ENCODE assay signal across 11 cellular contexts in the genomic region with DNA sequence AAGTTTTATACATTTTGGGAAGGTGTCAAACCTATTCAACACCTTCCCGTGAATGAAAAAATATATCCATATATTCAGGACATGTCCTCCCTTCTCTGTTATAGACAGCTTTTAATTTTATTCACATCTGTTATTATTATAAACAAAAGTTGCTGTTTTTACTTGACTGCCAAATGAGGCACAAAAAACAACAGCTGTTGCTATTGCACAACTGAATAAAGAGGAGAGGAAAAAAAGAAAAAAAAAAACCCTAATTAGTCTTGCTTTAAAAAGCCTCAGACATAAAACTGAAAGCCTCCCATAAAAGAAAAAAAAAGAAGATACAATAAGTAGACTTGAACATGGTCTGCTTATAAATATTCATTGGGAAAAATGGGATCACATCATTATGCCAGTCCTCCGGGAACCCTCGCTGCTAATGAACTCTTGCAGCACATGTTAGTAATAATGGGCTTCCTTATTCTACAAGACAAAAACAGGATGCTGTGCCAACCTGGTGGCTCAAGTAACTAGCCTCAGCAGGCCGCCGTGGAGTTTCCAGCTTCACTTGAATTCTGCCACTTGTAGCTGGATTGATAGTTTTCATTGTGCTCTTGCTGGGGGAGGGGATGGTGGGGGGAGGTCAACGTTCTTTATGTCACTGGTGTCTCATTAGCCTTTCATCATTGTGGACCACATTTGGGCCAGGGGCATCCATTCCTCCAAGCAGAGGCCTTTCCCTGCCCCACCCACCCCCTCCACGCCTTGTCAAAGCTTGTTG.
A peak's percentile ranks its signal among the peaks of the same experiment; 100 is the strongest.
DNase-seq lines count a peak whose midpoint lies in the region; ATAC-seq and TF ChIP-seq lines count a peak whose summit lies in the region.
"Had no signal": no experiment of that assay in that cellular context is flagged by ENCODE, and none has a peak within 500 bp of the region (broad histone marks: within the 10 kb centered on the region; RNA-seq: fewer than 3 reads in every experiment).

No MANE protein-coding gene starts in this region.

- no peaks in the 10 kb centered on the region for H3K9me3 ChIP-seq in right atrium auricular region

- TF ChIP-seq CTCF in right atrium auricular region (IDR thresholded peaks at IDR 0.05) = no peak

- H3K4me1 ChIP-seq in right atrium auricular region = peaks cover 0 to 11% of the 10 kb centered on the region in 2 donors

- no peak overlapping the region for H3K4me3 ChIP-seq in right atrium auricular region

- no peaks in the 10 kb centered on the region for H3K36me3 ChIP-seq in right atrium auricular region

- DNase-seq in Right ventricle myocardium superior = peak; percentile 51
- no peak for DNase-seq in right atrium auricular region (ENCODE audit: low spot score)
- DNase-seq in caudate nucleus (lab: John Stamatoyannopoulos, UW) = peak in 37 of 61 donors; percentile 6 to 89 (median 29)
- peak; percentile 16 for DNase-seq in iPS-NIHi7 (ENCODE audit: extremely low spot score)
- no peak for DNase-seq in activated CD4-positive, alpha-beta T cell treated with anti-CD3 and anti-CD28 coated beads for 1 hour
- DNase-seq: activated CD4-positive, CD25-positive, alpha-beta regulatory T cell; SHP77 treated with DMSO at 0.1 percent for 48 hours had no signal

- intact Hi-C loops in Right ventricle myocardium superior (cut with DNase I) = no loop called here

- peak; percentile 64 for ATAC-seq in Right ventricle myocardium superior (ENCODE audit: poor library complexity)
- ATAC-seq in GM18498 (IDR thresholded peaks at IDR 0.05; ENCODE audit: unreplicated experiment) = no peak
- no peak for ATAC-seq in HG03196 (IDR thresholded peaks at IDR 0.05; ENCODE audit: unreplicated experiment)
- ATAC-seq in GM18520 (IDR thresholded peaks at IDR 0.05; ENCODE audit: unreplicated experiment) = no peak
- ATAC-seq: HepG2 had no signal

- no peaks in the 10 kb centered on the region for H3K27me3 ChIP-seq in right atrium auricular region

- H3K27ac ChIP-seq in right atrium auricular region (no peak overlapping the region), caudate nucleus (ENCODE audit: low read depth, low read length) (peak overlapping the region; percentile 82)

Comparison
In these comparisons a context has a peak if more than half of its experiments do, and no peak if none do; other contexts are left out.
1. DNase-seq: peak in Right ventricle myocardium superior (single experiment), caudate nucleus (37 of 61) and iPS-NIHi7 (single experiment); none in right atrium auricular region (single experiment) and activated CD4-positive, alpha-beta T cell treated with anti-CD3 and anti-CD28 coated beads for 1 hour (single experiment).